In genomic region chr14:37246427-37246829, GRCh38 we compare ENCODE assay signal across 1 cellular context.
TF ChIP-seq lines count a peak whose summit lies in the region.

No MANE protein-coding gene starts in this region.

TF ChIP-seq in HepG2, 621 proteins besides CTCF, POLR2A, EP300 and RAD21 (continued from another document):
- TF ChIP-seq ARID5B (CRISPR knock-in tag; IDR thresholded peaks at IDR 0.05) (peak; percentile 66), DR1 (CRISPR knock-in tag; IDR thresholded peaks at IDR 0.05) (no peak), CREB1 (IDR thresholded peaks at IDR 0.05) (no peak), CREB1 (CRISPR knock-in tag; IDR thresholded peaks at IDR 0.05) (peak; percentile 42; the same call in 1 of the 2 replicates), NFIC (IDR thresholded peaks at IDR 0.05; ENCODE audit: low read length) (peak; percentile 48; the same call in 1 of the 2 replicates), GTF3A (CRISPR knock-in tag; conservative IDR thresholded peaks at IDR 0.05) (no peak), ZNF800 (CRISPR knock-in tag; IDR thresholded peaks at IDR 0.05) (no peak), ZNF24 (IDR thresholded peaks at IDR 0.05) (peak; percentile 54; the same call in 1 of the 2 replicates), POGZ (CRISPR knock-in tag; IDR thresholded peaks at IDR 0.05) (0 out of 2 replicates have a peak, but pooled peaks have one; percentile 28), ZBTB4 (CRISPR knock-in tag; IDR thresholded peaks at IDR 0.05; ENCODE audit: borderline replicate concordance) (no peak), ZSCAN5A (CRISPR knock-in tag; IDR thresholded peaks at IDR 0.05; ENCODE audit: borderline replicate concordance) (peak; percentile 78; the same call in 1 of the 2 replicates), KLF6 (CRISPR knock-in tag; IDR thresholded peaks at IDR 0.05) (0 out of 2 replicates have a peak, but pooled peaks have one; percentile 62), ELF4 (CRISPR knock-in tag; IDR thresholded peaks at IDR 0.05; ENCODE audit: borderline replicate concordance) (no peak), NR2F1 (CRISPR knock-in tag; IDR thresholded peaks at IDR 0.05) (peak in 1 of 2 experiments; percentile 39; a peak in 1 of 4 replicates), STAG1 (CRISPR knock-in tag; IDR thresholded peaks at IDR 0.05) (peak; percentile 99), KDM5A (IDR thresholded peaks at IDR 0.05; ENCODE audit: borderline replicate concordance, low read length) (peak; percentile 28; the same call in 1 of the 2 replicates), ATF4 (CRISPR knock-in tag; IDR thresholded peaks at IDR 0.05) (peak in 1 of 2 experiments; percentile 2; a peak in 1 of 4 replicates), GMEB1 (CRISPR knock-in tag; IDR thresholded peaks at IDR 0.05; ENCODE audit: borderline replicate concordance) (0 out of 2 replicates have a peak, but pooled peaks have one; percentile 34), ZFP1 (CRISPR knock-in tag; IDR thresholded peaks at IDR 0.05) (peak; percentile 76; the same call in 1 of the 2 replicates), MXD4 (CRISPR knock-in tag; IDR thresholded peaks at IDR 0.05) (peak; percentile 65; the same call in 1 of the 2 replicates)
